In genomic region chr6:8434727-8435092, GRCh38 we compare ENCODE assay signal across 8 cellular contexts. TPM values are rescaled to one million over a fixed set of nuclear protein-coding genes. Genes with fewer than 3 reads are reported as not detected.
DNase-seq lines count a peak whose midpoint lies in the region; ATAC-seq and TF ChIP-seq lines count a peak whose summit lies in the region.

No MANE protein-coding gene starts in this region.

- H3K4me1 ChIP-seq in left lung (peaks cover 0 to 28% of the 10 kb centered on the region in 2 donors), upper lobe of left lung (peaks cover 20 to 33% (median 23%) of the 10 kb centered on the region in 4 donors)

- WGBS in upper lobe of left lung, 2 donors, result 2 to 3% methylated on average over 8 of the region's 8 CpGs

- peaks cover 36% of the 10 kb centered on the region for H3K4me1 Mint-ChIP-seq in activated naive CD4-positive, alpha-beta T cell treated with anti-CD3 and anti-CD28 coated beads, Interleukin-2, amount 10 ng/mL, durations not matched to agents 7 days and 5 days

- ATAC-seq in HG03196 (IDR thresholded peaks at IDR 0.05; ENCODE audit: unreplicated experiment) (peak; percentile 15), left lung (peak; percentile 29), upper lobe of left lung (ENCODE audit: low FRiP score in 2 of 2) (peak in 1 of 2 donors; percentile 2)

- H3K27ac ChIP-seq in left lung (peak overlapping the region; percentile 89 to 91), upper lobe of left lung (peak overlapping the region; percentile 82 to 92 (median 88))

- H3K27me3 ChIP-seq in left lung, result no peaks in the 10 kb centered on the region
- no peaks in the 10 kb centered on the region for H3K27me3 ChIP-seq in upper lobe of left lung

- H3K4me3 Mint-ChIP-seq in activated naive CD4-positive, alpha-beta T cell treated with anti-CD3 and anti-CD28 coated beads, Interleukin-2, amount 10 ng/mL, durations not matched to agents 7 days and 5 days, result peak overlapping the region; percentile 86

- TF ChIP-seq POLR2A in upper lobe of left lung (IDR thresholded peaks at IDR 0.05), result no peak

- DNase-seq in activated naive CD4-positive, alpha-beta T cell treated with anti-CD3 and anti-CD28 coated beads, Interleukin-2, amount 10 ng/mL, durations not matched to agents 7 days and 5 days, result no peak
- no peak for DNase-seq in activated naive CD4-positive, alpha-beta T cell (lab: John Stamatoyannopoulos, UW)
- DNase-seq in amniotic epithelial cell (ENCODE audit: low read depth), result peak; percentile 5
- DNase-seq in left lung, result no peak
- no peak for DNase-seq in upper lobe of left lung
- no peak for DNase-seq in KG1 (lab: John Stamatoyannopoulos, UW)
- DNase-seq in HPDE6-E6E7 (ENCODE audit: extremely low spot score), result no peak

- H3K9me3 ChIP-seq in left lung, result no peaks in the 10 kb centered on the region
- H3K9me3 ChIP-seq in upper lobe of left lung, result no peaks in the 10 kb centered on the region

- H3K27me3 Mint-ChIP-seq in activated naive CD4-positive, alpha-beta T cell treated with anti-CD3 and anti-CD28 coated beads, Interleukin-2, amount 10 ng/mL, durations not matched to agents 7 days and 5 days, result peaks cover 11% of the 10 kb centered on the region

- peaks cover 0 to 2% of the 10 kb centered on the region in 2 donors for H3K36me3 ChIP-seq in left lung
- no peaks in the 10 kb centered on the region for H3K36me3 ChIP-seq in upper lobe of left lung

- peaks cover 32% of the 10 kb centered on the region for H3K36me3 Mint-ChIP-seq in activated naive CD4-positive, alpha-beta T cell treated with anti-CD3 and anti-CD28 coated beads, Interleukin-2, amount 10 ng/mL, durations not matched to agents 7 days and 5 days

- intact Hi-C loops in left lung (cut with DNase I), result no loop called here

- H3K27ac Mint-ChIP-seq in activated naive CD4-positive, alpha-beta T cell treated with anti-CD3 and anti-CD28 coated beads, Interleukin-2, amount 10 ng/mL, durations not matched to agents 7 days and 5 days, result peak overlapping the region; percentile 94

- peaks cover 4% of the 10 kb centered on the region for H3K9me3 Mint-ChIP-seq in activated naive CD4-positive, alpha-beta T cell treated with anti-CD3 and anti-CD28 coated beads, Interleukin-2, amount 10 ng/mL, durations not matched to agents 7 days and 5 days

- TF ChIP-seq CTCF in left lung (IDR thresholded peaks at IDR 0.05), result no peak
- TF ChIP-seq CTCF in upper lobe of left lung (IDR thresholded peaks at IDR 0.05), result no peak

- H3K4me3 ChIP-seq in left lung (peak overlapping the region; percentile 72 to 84), upper lobe of left lung (peak overlapping the region; percentile 55 to 90 (median 74))

- CTCF ChIA-PET in activated naive CD4-positive, alpha-beta T cell treated with anti-CD3 and anti-CD28 coated beads, Interleukin-2, amount 10 ng/mL, durations not matched to agents 7 days and 5 days (lab: Charles Lee), result no interaction called here

- TF ChIP-seq EP300 in upper lobe of left lung (IDR thresholded peaks at IDR 0.05), result no peak

RNA-seq across cellular contexts. Expression of gene SLC35B3, which starts 0.6 kb away (rescaled TPM):
- total RNA-seq in left lung (10 to 100 TPM; 21.6 to 22.9 TPM), upper lobe of left lung (10 to 100 TPM in 5 of 6 donors, 1 to 10 TPM in 1; 6.7 to 17.8 (median 14.3) TPM)
